Comparison of ENCODE assay signal across 8 cellular contexts in genomic region chr14:76152333-76152681, GRCh38. TPM values are rescaled to one million over a fixed set of nuclear protein-coding genes. Genes with fewer than 3 reads are reported as not detected.
DNase-seq lines count a peak whose midpoint lies in the region; ATAC-seq and TF ChIP-seq lines count a peak whose summit lies in the region.

No MANE protein-coding gene starts in this region.

- no peak for TF ChIP-seq POLR2A in lower leg skin (IDR thresholded peaks at IDR 0.05)

- ATAC-seq in HG02870 (IDR thresholded peaks at IDR 0.05; ENCODE audit: unreplicated experiment), result peak; percentile 65

- TF ChIP-seq CTCF in lower leg skin (IDR thresholded peaks at IDR 0.05), result no peak

- peak overlapping the region; percentile 93 for H3K4me3 ChIP-seq in lower leg skin (ENCODE audit: low read depth, poor library complexity, severe bottlenecking)

- intact Hi-C loops in lower leg skin (cut with DNase I; ENCODE audit: low total_unique reads), result no loop called here

- 0% methylated on average over 17 of the region's 17 CpGs for WGBS in lower leg skin, 2 donors

- DNase-seq in NCI-H748 (lab: John Stamatoyannopoulos, UW; ENCODE audit: unreplicated experiment) (peak; percentile 66), NCI-H748 treated with DMSO at 0.1 percent for 48 hours (lab: John Stamatoyannopoulos, UW) (no peak), NCI-H2227 (lab: John Stamatoyannopoulos, UW; ENCODE audit: unreplicated experiment) (peak; percentile 61), dermis microvascular lymphatic vessel endothelial cell (ENCODE audit: low read depth in 2 of 2) (peak; percentile 71 to 91), lower leg skin (ENCODE audit: low spot score in 2 of 2) (peak; percentile 65 to 92)
- peak; percentile 61 to 71 for DNase-seq in activated CD4-positive, alpha-beta T cell treated with anti-CD3 and anti-CD28 coated beads, Interleukin-2, amount 50 U/mL, for 4 hours
- peak; percentile 37 to 69 (median 37) for DNase-seq in stimulated activated CD4-positive, alpha-beta T cell treated with anti-CD3 and anti-CD28 coated beads, TNF-alpha, amount 100 ng/mL, for 24 hours (ENCODE audit: low read depth in 3 of 3)

RNA-seq across cellular contexts. Expression of gene GPATCH2L, which starts 0.6 kb away (rescaled TPM):
- total RNA-seq in dermis microvascular lymphatic vessel endothelial cell (31.7 and 46.1 TPM in 2 replicates), lower leg skin (10 to 100 TPM; 27.7 to 62.1 (median 33.0) TPM)
